ENCODE assay signal across 18 cellular contexts in genomic region chr1:8345621-8346415, GRCh38. TPM values are rescaled to one million over a fixed set of nuclear protein-coding genes. Genes with fewer than 3 reads are reported as not detected.
DNase-seq lines count a peak whose midpoint lies in the region; ATAC-seq and TF ChIP-seq lines count a peak whose summit lies in the region.
"Had no signal": no experiment of that assay in that cellular context is flagged by ENCODE, and none has a peak within 500 bp of the region (broad histone marks: within the 10 kb centered on the region; RNA-seq: fewer than 3 reads in every experiment).

No MANE protein-coding gene starts in this region.

- no peak overlapping the region for H3K4me3 Mint-ChIP-seq in glutamatergic neuron (ENCODE audit: unreplicated experiment)

- peak overlapping the region; percentile 87; the same call in 1 of the 3 replicates for H2BK15ac ChIP-seq in IMR-90 (ENCODE audit: low read depth, low read length)

- 0 out of 4 replicates have a peak, but pooled peaks cover 0 to 3% of the 10 kb centered on the region in 2 experiments for H3K79me1 ChIP-seq in IMR-90 (ENCODE audit: low read depth in 1 of 2, low read length in 2 of 2)

- 91% methylated on average over 9 of the region's 18 CpGs; no CpG with 5 or more reads in 1 of the 2 experiments for WGBS in IMR-90 (ENCODE audit: extremely low coverage in 2 of 2, insufficient read length in 1 of 2), 2 experiments
- WGBS in stomach, 5 donors: 81 to 88% (median 83%) methylated on average over 11 to 18 of the region's 18 CpGs

- H2AFZ ChIP-seq in IMR-90 (replicated peaks; ENCODE audit: low read length, poor library complexity): peak overlapping the region; percentile 17
- H2AFZ ChIP-seq in osteoblast (ENCODE audit: low read length): no peak overlapping the region

- no peak overlapping the region for H3K18ac ChIP-seq in IMR-90 (ENCODE audit: low read depth, low read length)

- no peak overlapping the region for H4K8ac ChIP-seq in IMR-90 (ENCODE audit: low read depth in 2 of 2, low read length in 2 of 2)

- H3K27ac Mint-ChIP-seq in glutamatergic neuron (ENCODE audit: unreplicated experiment): peak overlapping the region; percentile 28

- H3K27ac ChIP-seq in IMR-90 (ENCODE audit: insufficient read depth, low read length): no peak overlapping the region
- no peak overlapping the region for H3K27ac ChIP-seq in osteoblast (ENCODE audit: low read depth, low read length)
- peak overlapping the region in 4 of 5 donors; percentile 38 to 73 (median 54) for H3K27ac ChIP-seq in stomach
- H3K27ac ChIP-seq: SK-N-MC had no signal

- peaks cover 7% of the 10 kb centered on the region for H3K36me3 Mint-ChIP-seq in glutamatergic neuron (ENCODE audit: unreplicated experiment)

- no peak overlapping the region for H3K4me2 ChIP-seq in IMR-90 (ENCODE audit: low read depth, low read length)
- H3K4me2 ChIP-seq in osteoblast (ENCODE audit: insufficient read depth, low read length): no peak overlapping the region

- H3K27me3 ChIP-seq in IMR-90 (ENCODE audit: control insufficient read depth, insufficient read depth, low read length) (no peaks in the 10 kb centered on the region), osteoblast (ENCODE audit: insufficient read depth, low read length) (no peaks in the 10 kb centered on the region), stomach (no peaks in the 10 kb centered on the region)

- H3K4me3 ChIP-seq in IMR-90 (ENCODE audit: insufficient read depth, low read depth, low read length) (no peak overlapping the region), osteoblast (ENCODE audit: insufficient read depth, low read length) (no peak overlapping the region), stomach (no peak overlapping the region)
- H3K4me3 ChIP-seq: SK-N-MC had no signal

- H2AK5ac ChIP-seq in IMR-90 (ENCODE audit: low read depth, low read length): peak overlapping the region; percentile 3

- no peak overlapping the region for H3K14ac ChIP-seq in IMR-90 (replicated peaks; ENCODE audit: low read depth, low read length)

- H3K9me1 ChIP-seq in IMR-90 (ENCODE audit: insufficient read depth, low read length): peaks cover 15% of the 10 kb centered on the region

- TF ChIP-seq RAD21 in IMR-90 (IDR thresholded peaks at IDR 0.05; ENCODE audit: low read length): no peak

- ATAC-seq in IMR-90 (ENCODE audit: low read depth) (no peak), HG03135 (IDR thresholded peaks at IDR 0.05; ENCODE audit: unreplicated experiment) (no peak), HG03439 (IDR thresholded peaks at IDR 0.05; ENCODE audit: unreplicated experiment) (no peak), GM21619 (IDR thresholded peaks at IDR 0.05; ENCODE audit: unreplicated experiment) (no peak)
- ATAC-seq: HCT116 had no signal

- peak overlapping the region; percentile 61 for H4K91ac ChIP-seq in IMR-90 (ENCODE audit: insufficient read depth, low read depth, low read length)

- no peak overlapping the region for H2BK5ac ChIP-seq in IMR-90 (ENCODE audit: low read depth, low read length, poor library complexity, severe bottlenecking)

- in situ Hi-C loops in IMR-90 (cut with MboI; ENCODE audit: low sequenced_read_pairs): no loop called here

- peaks cover 21% of the 10 kb centered on the region for H3K27me3 Mint-ChIP-seq in glutamatergic neuron (ENCODE audit: unreplicated experiment)

- no peak overlapping the region for H4K5ac ChIP-seq in IMR-90 (ENCODE audit: low read depth, low read length)

- CTCF ChIA-PET in IMR-90 (lab: Yijun Ruan, JAX): interaction anchor here (0.5 kb wide), 1 partner anchor 107 kb away, joined by 3 read pairs; no protein-coding TSS in a partner anchor

- H3K9me3 ChIP-seq in IMR-90 (ENCODE audit: control insufficient read depth, insufficient read depth, low read length): no peaks in the 10 kb centered on the region
- H3K9me3 ChIP-seq in osteoblast (ENCODE audit: low read depth, low read length): no peaks in the 10 kb centered on the region
- H3K9me3 ChIP-seq in stomach: no peaks in the 10 kb centered on the region

- H3K23ac ChIP-seq in IMR-90 (ENCODE audit: low read depth, low read length): no peak overlapping the region

- H4K20me1 ChIP-seq in IMR-90 (ENCODE audit: insufficient read depth, low read length) (no peaks in the 10 kb centered on the region), osteoblast (ENCODE audit: insufficient read depth, low read length) (peaks cover 7% of the 10 kb centered on the region)

- H3K56ac ChIP-seq in IMR-90 (ENCODE audit: extremely low read depth, insufficient read depth, low read length): no peak overlapping the region

- H3K4ac ChIP-seq in IMR-90 (ENCODE audit: low read depth, low read length): peak overlapping the region; percentile 41; the same call in 1 of the 2 replicates

- no peaks in the 10 kb centered on the region for H3K79me2 ChIP-seq in osteoblast (ENCODE audit: insufficient read depth, low read length)

- peaks cover 17% of the 10 kb centered on the region for H3K4me1 ChIP-seq in IMR-90 (ENCODE audit: control insufficient read depth, insufficient read depth, low read length)
- peaks cover 13% of the 10 kb centered on the region for H3K4me1 ChIP-seq in osteoblast (ENCODE audit: insufficient read depth, low read length)
- peaks cover 11 to 56% (median 27%) of the 10 kb centered on the region in 4 donors for H3K4me1 ChIP-seq in stomach

- no peak for TF ChIP-seq EP300 in stomach (IDR thresholded peaks at IDR 0.05)

- peak overlapping the region; percentile 28; the same call in 1 of the 2 replicates for H2BK120ac ChIP-seq in IMR-90 (ENCODE audit: low read depth, low read length)

- H2BK20ac ChIP-seq in IMR-90 (ENCODE audit: low read depth, low read length): no peak overlapping the region

- H3K9ac ChIP-seq in IMR-90 (ENCODE audit: low read depth, low read length): no peak overlapping the region

- intact Hi-C loops in IMR-90 (cut with micrococcal nuclease) (no loop called here), stomach (cut with DNase I; ENCODE audit: low total_unique reads) (no loop called here)

- DNase-seq in IMR-90 (no peak), glutamatergic neuron (no peak), osteoblast (ENCODE audit: insufficient read length, low spot score, missing footprints) (peak; percentile 72), stomach (no peak)
- DNase-seq in activated CD8-positive, alpha-beta memory T cell treated with anti-CD3 and anti-CD28 coated beads for 24 hours: no peak
- DNase-seq: ACHN, DMS53, NCI-H1048, NCI-H1436 treated with DMSO at 0.1 percent for 48 hours, NCI-H2081, NCI-H510A, NCI-H82, Right ventricle myocardium superior had no signal

- POLR2A ChIA-PET in IMR-90 (lab: Charles Lee; ENCODE audit: unreplicated experiment): no interaction called here

- no peak for TF ChIP-seq POLR2A in IMR-90 (IDR thresholded peaks at IDR 0.05; ENCODE audit: low read depth, low read length)
- no peak for TF ChIP-seq POLR2A in stomach (IDR thresholded peaks at IDR 0.05)

- H2AK9ac ChIP-seq in IMR-90 (replicated peaks; ENCODE audit: low read depth, low read length, poor library complexity): peak overlapping the region; percentile 52

- TF ChIP-seq CTCF in IMR-90 (conservative IDR thresholded peaks at IDR 0.05; ENCODE audit: low read depth, low read length) (no peak), glutamatergic neuron (IDR thresholded peaks at IDR 0.05; ENCODE audit: partially characterized antibody, unreplicated experiment) (no peak), osteoblast (IDR thresholded peaks at IDR 0.05; ENCODE audit: extremely low read depth, low read depth, low read length) (no peak), stomach (IDR thresholded peaks at IDR 0.05) (no peak)

- BruUV-seq in IMR-90 (replicated peaks; lab: Mats Ljungman, UMichigan): no TSS peak

- H3K36me3 ChIP-seq in IMR-90 (ENCODE audit: control insufficient read depth, insufficient read depth, low read length): no peaks in the 10 kb centered on the region
- H3K36me3 ChIP-seq in osteoblast (ENCODE audit: insufficient read depth, low read length): no peaks in the 10 kb centered on the region
- no peaks in the 10 kb centered on the region for H3K36me3 ChIP-seq in stomach

- peaks cover 17% of the 10 kb centered on the region for H3K4me1 Mint-ChIP-seq in glutamatergic neuron (ENCODE audit: low read depth, unreplicated experiment)

- H3K9me3 Mint-ChIP-seq in glutamatergic neuron (ENCODE audit: unreplicated experiment): peaks cover 25% of the 10 kb centered on the region

- dilution Hi-C loops in IMR-90 (cut with HindIII; ENCODE audit: low sequenced_read_pairs, unreplicated experiment): no loop called here

TF ChIP-seq in IMR-90, 13 proteins besides CTCF, POLR2A, EP300 and RAD21 (continues in another document):
- TF ChIP-seq CEBPB (IDR thresholded peaks at IDR 0.05; ENCODE audit: low read depth, low read length): no peak
- no peak for TF ChIP-seq MXI1 (IDR thresholded peaks at IDR 0.05; ENCODE audit: borderline replicate concordance, low read depth, low read length)
- TF ChIP-seq USF2 (IDR thresholded peaks at IDR 0.05; ENCODE audit: low read depth, low read length): no peak
- no peak for TF ChIP-seq MAFK (IDR thresholded peaks at IDR 0.05; ENCODE audit: low read depth, low read length)
- no peak for TF ChIP-seq NFE2L2 (IDR thresholded peaks at IDR 0.05; ENCODE audit: low read depth, low read length)
- no peak for TF ChIP-seq RCOR1 (IDR thresholded peaks at IDR 0.05; ENCODE audit: insufficient replicate concordance, low read length)
- no peak for TF ChIP-seq BHLHE40 (IDR thresholded peaks at IDR 0.05; ENCODE audit: low read depth, low read length)
- TF ChIP-seq ELK1 (IDR thresholded peaks at IDR 0.05; ENCODE audit: borderline replicate concordance, low read depth, low read length): no peak

RNA-seq across cellular contexts. Expression of gene SLC45A1, which starts 27.9 kb away (rescaled TPM):
- total RNA-seq in IMR-90 (2012; rRNA removed): 0.72 and 0.83 TPM in 2 replicates
- polyA plus RNA-seq in IMR-90 (2012; rRNA removed): 3.1 and 3.9 TPM in 2 replicates
- polyA plus RNA-seq in IMR-90 (2012; cell fraction: cytosol; rRNA removed): 3.4 and 7.6 TPM in 2 replicates
- polyA plus RNA-seq in IMR-90 (2012; cell fraction: nucleus; rRNA removed; ENCODE audit: low replicate concordance): 2.9 and 7.4 TPM in 2 replicates
- 6.1 TPM for total RNA-seq in glutamatergic neuron (ENCODE audit: unreplicated experiment)
- total RNA-seq in osteoblast: 1.8 and 2.4 TPM in 2 replicates
- 1 to 10 TPM in 2 of 5 donors, not detected in 3; 2.4 to 3.0 TPM for total RNA-seq in stomach
- 1 to 10 TPM; 1.1 to 2.5 (median 1.6) TPM for polyA plus RNA-seq in stomach

Comparison
In these comparisons a context has a peak if more than half of its experiments do, and no peak if none do; other contexts are left out.
1. H3K27ac ChIP-seq: peak in stomach (4 of 5); none in IMR-90 (single experiment) and osteoblast (single experiment).